7 cellular contexts compared by ENCODE assay signal in the genomic region with DNA sequence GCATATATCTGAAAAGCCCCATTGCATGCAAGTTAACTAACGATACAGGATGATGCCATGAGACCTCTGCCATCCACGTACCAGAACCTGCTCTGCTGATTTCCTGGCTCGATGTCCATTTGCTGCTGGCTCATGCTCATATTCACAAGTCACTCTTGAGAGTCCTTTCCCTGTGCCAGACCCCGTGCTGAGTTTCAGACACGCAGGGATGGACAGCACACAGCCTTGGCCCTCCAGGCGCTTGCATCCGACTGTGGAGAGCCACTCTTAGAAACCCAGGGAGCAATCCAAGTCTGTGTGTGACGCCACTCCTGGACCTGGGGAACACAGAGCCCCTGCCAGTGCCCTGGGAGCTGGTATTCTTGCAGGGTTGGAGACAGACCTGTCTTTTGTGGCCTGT. TPM values are rescaled to one million over a fixed set of nuclear protein-coding genes. Genes with fewer than 3 reads are reported as not detected.
"Had no signal": no experiment of that assay in that cellular context is flagged by ENCODE, and none has a peak within 500 bp of the region (broad histone marks: within the 10 kb centered on the region; RNA-seq: fewer than 3 reads in every experiment).

No MANE protein-coding gene starts in this region.

- H3K4me3 ChIP-seq: K562 had no signal

- DNase-seq: GOT3, H9, HCEC 1CT, IMR-90, KG1 had no signal

RNA-seq across cellular contexts. Expression of a gene that starts 37.6 kb away (rescaled TPM):
- total RNA-seq: HT-29 had no signal
